In the genomic region with DNA sequence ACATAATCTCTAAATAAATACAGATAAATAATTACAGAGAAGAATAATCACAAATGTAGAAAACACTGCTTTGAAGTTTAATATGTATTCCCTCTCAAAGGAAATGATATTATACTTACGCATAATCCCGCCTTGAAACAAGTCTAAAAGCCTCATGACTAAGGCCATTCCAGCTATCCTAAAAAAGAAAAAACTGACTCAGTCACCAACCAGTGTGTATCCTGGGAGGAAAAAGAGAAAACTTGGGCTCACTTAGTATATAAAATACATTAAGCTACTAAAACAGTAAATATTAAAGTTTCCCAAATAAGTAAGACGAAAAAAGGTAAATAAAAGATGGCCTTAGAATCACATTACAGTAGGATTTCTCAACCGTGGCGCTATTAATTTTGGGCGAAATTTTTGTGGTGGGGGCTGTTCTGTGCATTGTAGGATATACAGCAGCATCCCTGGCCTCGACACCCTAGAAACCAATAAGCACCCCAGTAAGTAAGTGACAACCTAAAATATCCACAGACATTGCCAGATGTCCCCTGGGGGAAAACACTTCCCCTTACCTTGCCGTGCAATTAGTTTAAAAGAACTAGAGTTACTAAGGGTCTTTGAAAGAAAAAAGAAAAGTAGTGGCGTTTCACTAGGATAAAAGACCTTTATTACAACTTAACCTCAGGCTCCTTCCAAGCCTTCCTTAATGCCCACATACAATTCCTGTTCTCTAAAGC, we compare ENCODE assay signal across 2 cellular contexts.
TF ChIP-seq lines count a peak whose summit lies in the region.

No MANE protein-coding gene starts in this region.

TF ChIP-seq in SK-N-SH, 30 proteins besides CTCF, POLR2A, EP300 and RAD21 (continued from another document):
- TF ChIP-seq, protein P1, sequence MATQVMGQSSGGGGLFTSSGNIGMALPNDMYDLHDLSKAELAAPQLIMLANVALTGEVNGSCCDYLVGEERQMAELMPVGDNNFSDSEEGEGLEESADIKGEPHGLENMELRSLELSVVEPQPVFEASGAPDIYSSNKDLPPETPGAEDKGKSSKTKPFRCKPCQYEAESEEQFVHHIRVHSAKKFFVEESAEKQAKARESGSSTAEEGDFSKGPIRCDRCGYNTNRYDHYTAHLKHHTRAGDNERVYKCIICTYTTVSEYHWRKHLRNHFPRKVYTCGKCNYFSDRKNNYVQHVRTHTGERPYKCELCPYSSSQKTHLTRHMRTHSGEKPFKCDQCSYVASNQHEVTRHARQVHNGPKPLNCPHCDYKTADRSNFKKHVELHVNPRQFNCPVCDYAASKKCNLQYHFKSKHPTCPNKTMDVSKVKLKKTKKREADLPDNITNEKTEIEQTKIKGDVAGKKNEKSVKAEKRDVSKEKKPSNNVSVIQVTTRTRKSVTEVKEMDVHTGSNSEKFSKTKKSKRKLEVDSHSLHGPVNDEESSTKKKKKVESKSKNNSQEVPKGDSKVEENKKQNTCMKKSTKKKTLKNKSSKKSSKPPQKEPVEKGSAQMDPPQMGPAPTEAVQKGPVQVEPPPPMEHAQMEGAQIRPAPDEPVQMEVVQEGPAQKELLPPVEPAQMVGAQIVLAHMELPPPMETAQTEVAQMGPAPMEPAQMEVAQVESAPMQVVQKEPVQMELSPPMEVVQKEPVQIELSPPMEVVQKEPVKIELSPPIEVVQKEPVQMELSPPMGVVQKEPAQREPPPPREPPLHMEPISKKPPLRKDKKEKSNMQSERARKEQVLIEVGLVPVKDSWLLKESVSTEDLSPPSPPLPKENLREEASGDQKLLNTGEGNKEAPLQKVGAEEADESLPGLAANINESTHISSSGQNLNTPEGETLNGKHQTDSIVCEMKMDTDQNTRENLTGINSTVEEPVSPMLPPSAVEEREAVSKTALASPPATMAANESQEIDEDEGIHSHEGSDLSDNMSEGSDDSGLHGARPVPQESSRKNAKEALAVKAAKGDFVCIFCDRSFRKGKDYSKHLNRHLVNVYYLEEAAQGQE (IDR thresholded peaks at IDR 0.05; ENCODE audit: low read depth, low read length), result no peak
- TF ChIP-seq FOXM1 (IDR thresholded peaks at IDR 0.05; ENCODE audit: low read depth) (no peak), TEAD4 (IDR thresholded peaks at IDR 0.05; ENCODE audit: borderline replicate concordance, insufficient read depth) (no peak), TCF12 (IDR thresholded peaks at IDR 0.05) (no peak), MXI1 (IDR thresholded peaks at IDR 0.05; ENCODE audit: low read depth, low read length) (no peak), RXRA (IDR thresholded peaks at IDR 0.05; ENCODE audit: borderline replicate concordance, low read depth) (no peak), CHD2 (IDR thresholded peaks at IDR 0.05; ENCODE audit: low read length, partially characterized antibody) (no peak), TAF1 (IDR thresholded peaks at IDR 0.05; ENCODE audit: borderline replicate concordance, low read depth, low read length) (no peak), YY1 (IDR thresholded peaks at IDR 0.05; ENCODE audit: low read depth) (no peak), JUND (IDR thresholded peaks at IDR 0.05) (no peak), GABPA (IDR thresholded peaks at IDR 0.05; ENCODE audit: low read depth) (no peak), FOSL2 (IDR thresholded peaks at IDR 0.05; ENCODE audit: borderline replicate concordance, low read depth) (no peak), RFX5 (IDR thresholded peaks at IDR 0.05; ENCODE audit: low read length) (no peak)
- TF ChIP-seq, protein P2, sequence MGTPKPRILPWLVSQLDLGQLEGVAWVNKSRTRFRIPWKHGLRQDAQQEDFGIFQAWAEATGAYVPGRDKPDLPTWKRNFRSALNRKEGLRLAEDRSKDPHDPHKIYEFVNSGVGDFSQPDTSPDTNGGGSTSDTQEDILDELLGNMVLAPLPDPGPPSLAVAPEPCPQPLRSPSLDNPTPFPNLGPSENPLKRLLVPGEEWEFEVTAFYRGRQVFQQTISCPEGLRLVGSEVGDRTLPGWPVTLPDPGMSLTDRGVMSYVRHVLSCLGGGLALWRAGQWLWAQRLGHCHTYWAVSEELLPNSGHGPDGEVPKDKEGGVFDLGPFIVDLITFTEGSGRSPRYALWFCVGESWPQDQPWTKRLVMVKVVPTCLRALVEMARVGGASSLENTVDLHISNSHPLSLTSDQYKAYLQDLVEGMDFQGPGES (IDR thresholded peaks at IDR 0.05; ENCODE audit: low read depth, low read length), result no peak
- TF ChIP-seq, protein P3, sequence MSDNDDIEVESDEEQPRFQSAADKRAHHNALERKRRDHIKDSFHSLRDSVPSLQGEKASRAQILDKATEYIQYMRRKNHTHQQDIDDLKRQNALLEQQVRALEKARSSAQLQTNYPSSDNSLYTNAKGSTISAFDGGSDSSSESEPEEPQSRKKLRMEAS (IDR thresholded peaks at IDR 0.05; ENCODE audit: low read depth), result no peak
- TF ChIP-seq, protein P4, sequence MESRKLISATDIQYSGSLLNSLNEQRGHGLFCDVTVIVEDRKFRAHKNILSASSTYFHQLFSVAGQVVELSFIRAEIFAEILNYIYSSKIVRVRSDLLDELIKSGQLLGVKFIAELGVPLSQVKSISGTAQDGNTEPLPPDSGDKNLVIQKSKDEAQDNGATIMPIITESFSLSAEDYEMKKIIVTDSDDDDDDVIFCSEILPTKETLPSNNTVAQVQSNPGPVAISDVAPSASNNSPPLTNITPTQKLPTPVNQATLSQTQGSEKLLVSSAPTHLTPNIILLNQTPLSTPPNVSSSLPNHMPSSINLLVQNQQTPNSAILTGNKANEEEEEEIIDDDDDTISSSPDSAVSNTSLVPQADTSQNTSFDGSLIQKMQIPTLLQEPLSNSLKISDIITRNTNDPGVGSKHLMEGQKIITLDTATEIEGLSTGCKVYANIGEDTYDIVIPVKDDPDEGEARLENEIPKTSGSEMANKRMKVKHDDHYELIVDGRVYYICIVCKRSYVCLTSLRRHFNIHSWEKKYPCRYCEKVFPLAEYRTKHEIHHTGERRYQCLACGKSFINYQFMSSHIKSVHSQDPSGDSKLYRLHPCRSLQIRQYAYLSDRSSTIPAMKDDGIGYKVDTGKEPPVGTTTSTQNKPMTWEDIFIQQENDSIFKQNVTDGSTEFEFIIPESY (IDR thresholded peaks at IDR 0.05; ENCODE audit: borderline replicate concordance, low read depth), result no peak
TF ChIP-seq in SK-N-SH: peak in this region for 0.

TF ChIP-seq in SK-N-SH treated with all-trans-retinoic acid at 6 μM for 48 hours, 23 proteins besides CTCF, POLR2A, EP300 and RAD21 (continued from another document):
- TF ChIP-seq, protein P5, sequence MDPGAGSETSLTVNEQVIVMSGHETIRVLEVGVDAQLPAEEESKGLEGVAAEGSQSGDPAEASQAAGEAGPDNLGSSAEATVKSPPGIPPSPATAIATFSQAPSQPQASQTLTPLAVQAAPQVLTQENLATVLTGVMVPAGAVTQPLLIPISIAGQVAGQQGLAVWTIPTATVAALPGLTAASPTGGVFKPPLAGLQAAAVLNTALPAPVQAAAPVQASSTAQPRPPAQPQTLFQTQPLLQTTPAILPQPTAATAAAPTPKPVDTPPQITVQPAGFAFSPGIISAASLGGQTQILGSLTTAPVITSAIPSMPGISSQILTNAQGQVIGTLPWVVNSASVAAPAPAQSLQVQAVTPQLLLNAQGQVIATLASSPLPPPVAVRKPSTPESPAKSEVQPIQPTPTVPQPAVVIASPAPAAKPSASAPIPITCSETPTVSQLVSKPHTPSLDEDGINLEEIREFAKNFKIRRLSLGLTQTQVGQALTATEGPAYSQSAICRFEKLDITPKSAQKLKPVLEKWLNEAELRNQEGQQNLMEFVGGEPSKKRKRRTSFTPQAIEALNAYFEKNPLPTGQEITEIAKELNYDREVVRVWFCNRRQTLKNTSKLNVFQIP (CRISPR knock-in tag; IDR thresholded peaks at IDR 0.05; ENCODE audit: borderline replicate concordance, low read depth), result no peak
- TF ChIP-seq ZFP3 (CRISPR knock-in tag; IDR thresholded peaks at IDR 0.05) (no peak), ZNF8 (CRISPR knock-in tag; IDR thresholded peaks at IDR 0.05) (no peak), ARNTL (CRISPR knock-in tag; IDR thresholded peaks at IDR 0.05; ENCODE audit: borderline replicate concordance, low read depth) (no peak), ESRRG (CRISPR knock-in tag; IDR thresholded peaks at IDR 0.05) (no peak), BACH2 (CRISPR knock-in tag; IDR thresholded peaks at IDR 0.05; ENCODE audit: borderline replicate concordance) (no peak), CSDC2 (CRISPR knock-in tag; IDR thresholded peaks at IDR 0.05) (no peak), OSR1 (CRISPR knock-in tag; IDR thresholded peaks at IDR 0.05) (no peak), TCF4 (CRISPR knock-in tag; IDR thresholded peaks at IDR 0.05; ENCODE audit: borderline replicate concordance) (no peak), ZNF565 (CRISPR knock-in tag; conservative IDR thresholded peaks at IDR 0.05; ENCODE audit: low read depth) (no peak), ZNF70 (CRISPR knock-in tag; IDR thresholded peaks at IDR 0.05) (no peak), ZC3H10 (CRISPR knock-in tag; IDR thresholded peaks at IDR 0.05) (no peak), SNAI2 (CRISPR knock-in tag; IDR thresholded peaks at IDR 0.05) (no peak)
- TF ChIP-seq, protein P6, sequence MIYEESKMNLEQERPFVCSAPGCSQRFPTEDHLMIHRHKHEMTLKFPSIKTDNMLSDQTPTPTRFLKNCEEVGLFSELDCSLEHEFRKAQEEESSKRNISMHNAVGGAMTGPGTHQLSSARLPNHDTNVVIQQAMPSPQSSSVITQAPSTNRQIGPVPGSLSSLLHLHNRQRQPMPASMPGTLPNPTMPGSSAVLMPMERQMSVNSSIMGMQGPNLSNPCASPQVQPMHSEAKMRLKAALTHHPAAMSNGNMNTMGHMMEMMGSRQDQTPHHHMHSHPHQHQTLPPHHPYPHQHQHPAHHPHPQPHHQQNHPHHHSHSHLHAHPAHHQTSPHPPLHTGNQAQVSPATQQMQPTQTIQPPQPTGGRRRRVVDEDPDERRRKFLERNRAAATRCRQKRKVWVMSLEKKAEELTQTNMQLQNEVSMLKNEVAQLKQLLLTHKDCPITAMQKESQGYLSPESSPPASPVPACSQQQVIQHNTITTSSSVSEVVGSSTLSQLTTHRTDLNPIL (CRISPR knock-in tag; IDR thresholded peaks at IDR 0.05; ENCODE audit: low read depth), result no peak
- TF ChIP-seq, protein P7, sequence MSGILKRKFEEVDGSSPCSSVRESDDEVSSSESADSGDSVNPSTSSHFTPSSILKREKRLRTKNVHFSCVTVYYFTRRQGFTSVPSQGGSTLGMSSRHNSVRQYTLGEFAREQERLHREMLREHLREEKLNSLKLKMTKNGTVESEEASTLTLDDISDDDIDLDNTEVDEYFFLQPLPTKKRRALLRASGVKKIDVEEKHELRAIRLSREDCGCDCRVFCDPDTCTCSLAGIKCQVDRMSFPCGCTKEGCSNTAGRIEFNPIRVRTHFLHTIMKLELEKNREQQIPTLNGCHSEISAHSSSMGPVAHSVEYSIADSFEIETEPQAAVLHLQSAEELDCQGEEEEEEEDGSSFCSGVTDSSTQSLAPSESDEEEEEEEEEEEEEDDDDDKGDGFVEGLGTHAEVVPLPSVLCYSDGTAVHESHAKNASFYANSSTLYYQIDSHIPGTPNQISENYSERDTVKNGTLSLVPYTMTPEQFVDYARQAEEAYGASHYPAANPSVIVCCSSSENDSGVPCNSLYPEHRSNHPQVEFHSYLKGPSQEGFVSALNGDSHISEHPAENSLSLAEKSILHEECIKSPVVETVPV (CRISPR knock-in tag; IDR thresholded peaks at IDR 0.05), result no peak
